12 cellular contexts compared by ENCODE assay signal in genomic region chr2:71336802-71337201, GRCh38. TPM values are rescaled to one million over a fixed set of nuclear protein-coding genes. Genes with fewer than 3 reads are reported as not detected.
DNase-seq lines count a peak whose midpoint lies in the region; ATAC-seq and TF ChIP-seq lines count a peak whose summit lies in the region.
"Had no signal": no experiment of that assay in that cellular context is flagged by ENCODE, and none has a peak within 500 bp of the region (broad histone marks: within the 10 kb centered on the region; RNA-seq: fewer than 3 reads in every experiment).

No MANE protein-coding gene starts in this region.

- peaks cover 100% of the 10 kb centered on the region for H3K79me2 ChIP-seq in PC-9 (ENCODE audit: low read depth)

- TF ChIP-seq CTCF in PC-9 (conservative IDR thresholded peaks at IDR 0.05) (no peak), gastrocnemius medialis (IDR thresholded peaks at IDR 0.05 in 4 of 5, conservative IDR thresholded peaks at IDR 0.05 in 1 of 5) (no peak)

- H3K27ac ChIP-seq in PC-9 (0 out of 2 replicates have a peak overlapping the region, but pooled peaks have one; percentile 4), gastrocnemius medialis (peak overlapping the region; percentile 14 to 33 (median 24))
- H3K27ac ChIP-seq: ascending aorta had no signal

- H3K36me3 ChIP-seq in PC-9 (ENCODE audit: low read depth), result peaks cover 25% of the 10 kb centered on the region; the same call in 1 of the 2 replicates
- H3K36me3 ChIP-seq in gastrocnemius medialis, result no peaks in the 10 kb centered on the region
- H3K36me3 ChIP-seq: ascending aorta had no signal

- no peak overlapping the region for H3K4me2 ChIP-seq in PC-9

- H3K4me1 ChIP-seq in PC-9 (replicated peaks; ENCODE audit: insufficient read depth) (peaks cover 23% of the 10 kb centered on the region), gastrocnemius medialis (peaks cover 83 to 87% of the 10 kb centered on the region in 2 donors)

- peak in 1 of 2 donors; percentile 40 for ATAC-seq in gastrocnemius medialis
- no peak for ATAC-seq in GM21825 (IDR thresholded peaks at IDR 0.05; ENCODE audit: unreplicated experiment)
- ATAC-seq in GM21390 (IDR thresholded peaks at IDR 0.05; ENCODE audit: unreplicated experiment), result no peak
- ATAC-seq: effector memory CD8-positive, alpha-beta T cell; left lung had no signal

- no peak for TF ChIP-seq POLR2A in gastrocnemius medialis (IDR thresholded peaks at IDR 0.05)

- no peaks in the 10 kb centered on the region for H3K9me2 ChIP-seq in PC-9 (ENCODE audit: insufficient read depth)

- BruUV-seq in PC-9 (replicated peaks; lab: Mats Ljungman, UMichigan), result no TSS peak

- H3K9me3 ChIP-seq in PC-9 (ENCODE audit: insufficient read depth, low read depth) (no peaks in the 10 kb centered on the region), gastrocnemius medialis (no peaks in the 10 kb centered on the region)
- H3K9me3 ChIP-seq: ascending aorta, left lung had no signal

- CTCF ChIA-PET in PC-9 (lab: Charles Lee), result no interaction called here

- H2AFZ ChIP-seq in PC-9, result no peak overlapping the region

- H3K27me3 ChIP-seq in PC-9 (ENCODE audit: insufficient read depth, low read depth) (no peaks in the 10 kb centered on the region), gastrocnemius medialis (no peaks in the 10 kb centered on the region)
- H3K27me3 ChIP-seq: ascending aorta, left lung had no signal

- peaks cover 73% of the 10 kb centered on the region for H4K20me1 ChIP-seq in PC-9 (ENCODE audit: insufficient read depth)

- in situ Hi-C loops in gastrocnemius medialis (cut with MboI; ENCODE audit: low sequenced_read_pairs in 4 of 4), result loop anchor here in 1 of 4 donors (25.0 kb wide), 1 partner anchor 125 kb away; no protein-coding TSS in a partner anchor

- POLR2A ChIA-PET in PC-9 (lab: Charles Lee; ENCODE audit: unreplicated experiment), result no interaction called here

- intact Hi-C loops in PC-9 (cut with micrococcal nuclease; ENCODE audit: unreplicated experiment), result loop anchor here (10.0 kb wide), 1 partner anchor 112 kb away; the partner anchor contains the start of gene PAIP2B
- intact Hi-C loops in gastrocnemius medialis (cut with DNase I; ENCODE audit: low total_unique reads), result no loop called here

- H3F3A ChIP-seq in PC-9 (ENCODE audit: insufficient read depth, low read depth), result peaks cover 3% of the 10 kb centered on the region; the same call in 1 of the 2 replicates

- DNase-seq in EL (peak; percentile 45), PC-9 (no peak), fibroblast of peridontal ligament (ENCODE audit: extremely low read depth) (peak; percentile 77), gastrocnemius medialis (no peak), DMS79 (lab: John Stamatoyannopoulos, UW) (no peak)
- DNase-seq: activated B cell treated with CpG ODN at 0.5 μM for 24 hours; effector memory CD8-positive, alpha-beta T cell; NCI-H2029 treated with DMSO at 0.1 percent for 48 hours had no signal

- H3K4me3 ChIP-seq in PC-9 (no peak overlapping the region), gastrocnemius medialis (no peak overlapping the region)
- H3K4me3 ChIP-seq: ascending aorta, left lung had no signal

RNA-seq across cellular contexts. Expression of gene ZNF638, which starts 5.2 kb away (rescaled TPM):
- total RNA-seq in PC-9 (2021) (109 and 122 TPM in 2 replicates), gastrocnemius medialis (100 to 1,000 TPM in 2 of 4 donors, 10 to 100 TPM in 2; 69.7 to 152 (median 95.0) TPM)

Comparison
In these comparisons a context has a peak if more than half of its experiments do, and no peak if none do; other contexts are left out.
1. DNase-seq: peak in EL (single experiment) and fibroblast of peridontal ligament (single experiment); none in PC-9 (0 of 2), gastrocnemius medialis (0 of 2) and DMS79 (single experiment).